ENCODE assay signal across 8 cellular contexts in the genomic region with DNA sequence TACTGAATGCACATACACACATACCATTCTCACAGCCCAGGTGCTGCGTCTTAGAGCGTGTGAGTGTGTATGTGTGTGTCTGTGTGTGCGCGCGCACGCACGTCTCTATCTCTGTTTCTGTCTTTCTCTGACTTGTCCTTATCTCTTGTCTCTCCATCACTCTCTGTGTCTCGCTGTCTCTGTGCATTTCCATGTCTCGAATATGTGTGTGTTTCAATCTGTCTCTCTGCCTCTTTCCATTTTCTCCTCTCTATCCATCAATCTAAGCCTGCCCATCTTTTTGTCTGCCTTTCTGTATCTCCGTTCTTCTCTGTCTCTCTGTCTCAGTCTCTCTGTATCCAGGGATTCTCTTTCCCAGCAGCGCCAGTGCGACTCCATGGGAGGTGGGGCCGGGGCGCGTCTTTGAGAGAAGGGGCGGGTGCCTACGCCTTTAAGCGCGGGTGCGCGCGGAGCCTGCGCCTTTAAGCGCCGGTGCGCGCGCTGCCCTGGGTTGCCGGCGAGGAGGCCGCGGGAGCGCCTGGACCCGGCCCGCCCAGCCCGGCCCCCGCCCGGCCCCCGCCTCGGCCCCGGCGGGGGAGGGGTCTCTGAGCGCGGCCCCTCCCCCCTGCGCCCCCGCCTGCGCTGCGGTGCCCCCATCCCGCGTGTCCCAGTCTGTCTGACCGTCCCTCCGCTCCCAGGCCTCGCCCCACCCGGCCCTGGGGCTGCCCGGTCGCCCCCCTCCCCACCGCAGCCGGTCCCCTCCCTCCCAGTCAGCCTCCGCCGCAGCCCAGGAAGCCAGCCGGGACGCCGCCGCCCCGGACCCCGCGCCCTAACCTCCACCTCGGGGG. TPM values are rescaled to one million over a fixed set of nuclear protein-coding genes. Genes with fewer than 3 reads are reported as not detected.
A peak's percentile ranks its signal among the peaks of the same experiment; 100 is the strongest.
DNase-seq lines count a peak whose midpoint lies in the region; ATAC-seq and TF ChIP-seq lines count a peak whose summit lies in the region.

A gene with protein sequence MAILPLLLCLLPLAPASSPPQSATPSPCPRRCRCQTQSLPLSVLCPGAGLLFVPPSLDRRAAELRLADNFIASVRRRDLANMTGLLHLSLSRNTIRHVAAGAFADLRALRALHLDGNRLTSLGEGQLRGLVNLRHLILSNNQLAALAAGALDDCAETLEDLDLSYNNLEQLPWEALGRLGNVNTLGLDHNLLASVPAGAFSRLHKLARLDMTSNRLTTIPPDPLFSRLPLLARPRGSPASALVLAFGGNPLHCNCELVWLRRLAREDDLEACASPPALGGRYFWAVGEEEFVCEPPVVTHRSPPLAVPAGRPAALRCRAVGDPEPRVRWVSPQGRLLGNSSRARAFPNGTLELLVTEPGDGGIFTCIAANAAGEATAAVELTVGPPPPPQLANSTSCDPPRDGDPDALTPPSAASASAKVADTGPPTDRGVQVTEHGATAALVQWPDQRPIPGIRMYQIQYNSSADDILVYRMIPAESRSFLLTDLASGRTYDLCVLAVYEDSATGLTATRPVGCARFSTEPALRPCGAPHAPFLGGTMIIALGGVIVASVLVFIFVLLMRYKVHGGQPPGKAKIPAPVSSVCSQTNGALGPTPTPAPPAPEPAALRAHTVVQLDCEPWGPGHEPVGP (plus strand): TSS at position 464 of the 827 bp plus-strand sequence. CDS start 3,052 bp downstream, outside the sequence.

- H3K27me3 Mint-ChIP-seq in chondrocyte (ENCODE audit: low read depth), result no peaks in the 10 kb centered on the region

- H3K27ac Mint-ChIP-seq in chondrocyte (ENCODE audit: unreplicated experiment), result peak within 1 kb of the TSS; percentile 52

- H3K4me3 Mint-ChIP-seq in chondrocyte (ENCODE audit: unreplicated experiment), result peak within 1 kb of the TSS; percentile 86

- ATAC-seq in GM18907 (IDR thresholded peaks at IDR 0.05; ENCODE audit: unreplicated experiment), result no peak

- DNase-seq in GM12865 (ENCODE audit: low read depth) (peak; percentile 73), NCI-H2171 (lab: John Stamatoyannopoulos, UW) (peak; percentile 89), chondrocyte (ENCODE audit: low spot score) (no peak), kidney tubule cell (ENCODE audit: low spot score) (peak; percentile 71), HPDE6-E6E7 (ENCODE audit: extremely low spot score) (no peak)
- DNase-seq in activated CD4-positive, alpha-beta T cell treated with anti-CD3 and anti-CD28 coated beads for 1 hour, result peak; percentile 47
- peak; percentile 36 to 67 for DNase-seq in stimulated activated CD4-positive, alpha-beta T cell treated with anti-CD3 and anti-CD28 coated beads, Interleukin-12 subunit alpha, Interleukin-12 subunit beta, amount 100 ng/mL, for 24 hours (ENCODE audit: low read depth in 2 of 2)

- no peaks in the 10 kb centered on the region for H3K9me3 Mint-ChIP-seq in chondrocyte (ENCODE audit: low read depth)

- peak within 1 kb of the TSS; percentile 74 for H3K4me3 ChIP-seq in GM12865 (ENCODE audit: low read depth, low read length)

- H3K36me3 Mint-ChIP-seq in chondrocyte (ENCODE audit: low read depth), result peaks cover 3% of the 10 kb centered on the region

- H3K4me1 Mint-ChIP-seq in chondrocyte (ENCODE audit: low read depth), result peaks cover 41% of the 10 kb centered on the region

- TF ChIP-seq CTCF in GM12865 (IDR thresholded peaks at IDR 0.05; ENCODE audit: insufficient read depth, low read depth, low read length, missing control alignments) (no peak), chondrocyte (IDR thresholded peaks at IDR 0.05) (no peak)

RNA-seq across cellular contexts. Expression of the gene that starts here (rescaled TPM):
- 18.4 to 23.3 TPM (median 21.0 TPM) in 3 replicates for total RNA-seq in chondrocyte

Comparison
In these comparisons a context has a peak if more than half of its experiments do, and no peak if none do; other contexts are left out.
1. DNase-seq: peak in GM12865 (single experiment), NCI-H2171 (single experiment), activated CD4-positive, alpha-beta T cell treated with anti-CD3 and anti-CD28 coated beads for 1 hour (single experiment), kidney tubule cell (single experiment) and stimulated activated CD4-positive, alpha-beta T cell treated with anti-CD3 and anti-CD28 coated beads, Interleukin-12 subunit alpha, Interleukin-12 subunit beta, amount 100 ng/mL, for 24 hours (2 of 2); none in chondrocyte (single experiment) and HPDE6-E6E7 (single experiment).